ENCODE assay signal across 8 cellular contexts in the genomic region with DNA sequence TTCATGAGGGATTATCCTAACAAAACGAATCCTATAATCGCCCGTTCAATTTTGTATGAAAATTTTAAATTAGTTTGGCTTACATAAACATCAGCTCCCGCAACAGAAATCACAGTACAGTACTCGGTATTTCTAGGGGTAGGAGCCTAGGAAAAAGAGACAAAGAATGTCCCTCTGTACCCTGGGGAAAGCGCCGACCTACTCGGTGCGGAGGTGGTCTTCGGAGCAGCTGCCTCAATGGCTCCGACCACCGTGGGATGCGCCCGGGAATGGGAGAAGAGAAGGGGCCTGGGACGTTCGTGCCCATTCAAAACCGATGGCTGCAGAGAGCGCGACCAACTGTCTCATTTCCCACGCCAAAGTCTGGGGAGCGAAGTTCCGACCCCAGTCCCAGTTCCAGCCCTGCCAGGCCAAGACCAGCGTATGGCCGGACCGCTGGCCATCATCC. TPM values are rescaled to one million over a fixed set of nuclear protein-coding genes. Genes with fewer than 3 reads are reported as not detected.
DNase-seq lines count a peak whose midpoint lies in the region; ATAC-seq and TF ChIP-seq lines count a peak whose summit lies in the region.

No MANE protein-coding gene starts in this region.

- no peaks in the 10 kb centered on the region for H3K27me3 Mint-ChIP-seq in Calu3 (ENCODE audit: unreplicated experiment)

- H3K4me1 ChIP-seq in lung (ENCODE audit: control insufficient read depth in 2 of 2, insufficient read depth in 2 of 2, low read length in 2 of 2) (peaks cover 2 to 10% of the 10 kb centered on the region in 2 donors), vagina (peaks cover 20% of the 10 kb centered on the region)

- H3K27ac ChIP-seq in lung (ENCODE audit: low read depth in 1 of 2, low read length in 1 of 2), result peak overlapping the region; percentile 71 to 92
- peak overlapping the region; percentile 90 for H3K27ac ChIP-seq in vagina

- H3K4me3 ChIP-seq in astrocyte of the spinal cord (ENCODE audit: low read depth, low read length) (peak overlapping the region; percentile 71), lung (peak overlapping the region; percentile 63), vagina (peak overlapping the region; percentile 77 to 83)

- no TSS peak for BruUV-seq in Calu3 (replicated peaks; lab: Mats Ljungman, UMichigan)

- in situ Hi-C loops in astrocyte of the spinal cord (cut with HindIII; ENCODE audit: low sequenced_read_pairs), result no loop called here

- no peak for TF ChIP-seq CTCF in Calu3 (IDR thresholded peaks at IDR 0.05; ENCODE audit: unreplicated experiment)
- TF ChIP-seq CTCF in astrocyte of the spinal cord (IDR thresholded peaks at IDR 0.05; ENCODE audit: low read depth, low read length), result no peak
- no peak for TF ChIP-seq CTCF in lung (IDR thresholded peaks at IDR 0.05; ENCODE audit: control extremely low read depth, extremely low read depth)
- TF ChIP-seq CTCF in vagina (IDR thresholded peaks at IDR 0.05), result no peak

- no peaks in the 10 kb centered on the region for H3K27me3 ChIP-seq in lung (ENCODE audit: control insufficient read depth, insufficient read depth)
- H3K27me3 ChIP-seq in vagina, result no peaks in the 10 kb centered on the region

- H3K9me3 ChIP-seq in lung (ENCODE audit: control insufficient read depth in 2 of 2, insufficient read depth in 1 of 2, low read length in 1 of 2), result no peaks in the 10 kb centered on the region
- no peaks in the 10 kb centered on the region for H3K9me3 ChIP-seq in vagina

- peaks cover 6% of the 10 kb centered on the region for H3K4me1 Mint-ChIP-seq in Calu3 (ENCODE audit: low read depth, unreplicated experiment)

- ATAC-seq in HG03095 (IDR thresholded peaks at IDR 0.05; ENCODE audit: unreplicated experiment) (peak; percentile 3), lung (ENCODE audit: insufficient read depth, low FRiP score) (no peak), GM18517 (IDR thresholded peaks at IDR 0.05; ENCODE audit: unreplicated experiment) (no peak), GM19324 (IDR thresholded peaks at IDR 0.05; ENCODE audit: low FRiP score, unreplicated experiment) (no peak)

- peak overlapping the region; percentile 88 for H3K4me3 Mint-ChIP-seq in Calu3 (ENCODE audit: low read depth, unreplicated experiment)

- CTCF ChIA-PET in Calu3 (lab: Charles Lee), result interaction anchor here (0.9 kb wide), 1 partner anchor 170 kb away, joined by 3 read pairs; no protein-coding TSS in a partner anchor

- intact Hi-C loops in Calu3 (cut with micrococcal nuclease; ENCODE audit: unreplicated experiment), result no loop called here
- intact Hi-C loops in vagina (cut with DNase I), result no loop called here

- 1% methylated on average over 25 of the region's 25 CpGs for WGBS in lung, 2 donors

- no peak for DNase-seq in Calu3
- peak; percentile 34 for DNase-seq in astrocyte of the spinal cord (ENCODE audit: low read depth, low spot score)
- DNase-seq in lung (ENCODE audit: low spot score), result no peak
- DNase-seq in vagina (ENCODE audit: extremely low spot score in 2 of 2), result no peak
- no peak for DNase-seq in NCI-H2081 treated with DMSO at 0.1 percent for 48 hours (lab: John Stamatoyannopoulos, UW)

- peaks cover 26% of the 10 kb centered on the region for H3K36me3 Mint-ChIP-seq in Calu3 (ENCODE audit: insufficient read depth, unreplicated experiment)

- H3K36me3 ChIP-seq in lung (ENCODE audit: control insufficient read depth in 2 of 2, insufficient read depth in 2 of 2, low read length in 2 of 2) (no peaks in the 10 kb centered on the region), vagina (no peaks in the 10 kb centered on the region)

- H3K9me3 Mint-ChIP-seq in Calu3 (ENCODE audit: low read depth, unreplicated experiment), result no peaks in the 10 kb centered on the region

- TF ChIP-seq POLR2A in vagina (IDR thresholded peaks at IDR 0.05), result no peak

- peak overlapping the region; percentile 98 for H3K27ac Mint-ChIP-seq in Calu3 (ENCODE audit: unreplicated experiment)

RNA-seq across cellular contexts. Expression of gene GNPNAT1, which starts 0.6 kb away (rescaled TPM):
- total RNA-seq in Calu3 (2022) (31.4 and 35.8 TPM in 2 replicates), lung (10 to 100 TPM; 10.1 to 18.3 TPM), vagina (11.5 TPM)
- 10 to 100 TPM in 1 of 2 donors, 1 to 10 TPM in 1; 7.2 to 14.5 TPM for polyA plus RNA-seq in lung
